In genomic region chrX:130165703-130166502, GRCh38 we compare ENCODE assay signal across 8 cellular contexts. TPM values are rescaled to one million over a fixed set of nuclear protein-coding genes. Genes with fewer than 3 reads are reported as not detected.
DNase-seq lines count a peak whose midpoint lies in the region; ATAC-seq, FAIRE-seq and TF ChIP-seq lines count a peak whose summit lies in the region.

AIFM1 (minus strand) TSS chrX:130165841; CDS start chrX:130165656, 185 bp downstream.

- H3K79me2 ChIP-seq in Loucy (ENCODE audit: insufficient read depth, low read length), result peaks cover 57% of the 10 kb centered on the region

- DNase-seq in EH (ENCODE audit: low read depth) (peak; percentile 94), H54 (ENCODE audit: insufficient read length, low spot score) (peak; percentile 77), fibroblast of peridontal ligament (ENCODE audit: extremely low read depth) (peak; percentile 93), natural killer cell (peak; percentile 82)
- peak; percentile 78 for DNase-seq in activated T-helper 9 cell treated with anti-CD3 and anti-CD28 coated beads, Interleukin-2, amount 50 U/mL, for 16 hours (ENCODE audit: low read depth)
- peak; percentile 87 for DNase-seq in stimulated activated naive CD4-positive, alpha-beta T cell treated with Interleukin-2 at 50 U/mL for 16 hours (lab: John Stamatoyannopoulos, UW)

- H3K27me3 Mint-ChIP-seq in natural killer cell (ENCODE audit: low read depth in 2 of 2), result peaks cover 0 to 15% of the 10 kb centered on the region in 2 donors

- no peaks in the 10 kb centered on the region for H3K27me3 ChIP-seq in Loucy (ENCODE audit: insufficient read depth, low read length, poor library complexity, severe bottlenecking)

- H2AFZ ChIP-seq in Loucy (ENCODE audit: low read length), result peak within 1 kb of the TSS; percentile 67; the same call in 1 of the 2 replicates

- H4K20me1 ChIP-seq in Loucy (ENCODE audit: insufficient read depth, low read length, poor library complexity, severe bottlenecking), result peaks cover 2% of the 10 kb centered on the region

- H3K4me3 Mint-ChIP-seq in natural killer cell, result peak within 1 kb of the TSS; percentile 88

- peak; percentile 94 for FAIRE-seq in H54 (lab: Jason Lieb, UNC)

- peaks cover 19% of the 10 kb centered on the region for H3K4me1 ChIP-seq in Loucy (ENCODE audit: insufficient read depth, low read length, poor library complexity, severe bottlenecking)

- ATAC-seq in natural killer cell, result peak; percentile 86 to 94 (median 88)

- TF ChIP-seq CTCF in Loucy (conservative IDR thresholded peaks at IDR 0.05; ENCODE audit: low read length) (no peak), natural killer cell (IDR thresholded peaks at IDR 0.05) (no peak)

- peak within 1 kb of the TSS; percentile 90 to 91 for H3K27ac Mint-ChIP-seq in natural killer cell

- intact Hi-C loops in natural killer cell (cut with micrococcal nuclease), result loop anchor here (5.0 kb wide), 1 partner anchor 384 kb away; no protein-coding TSS in a partner anchor

- H3K9me2 ChIP-seq in Loucy (replicated peaks; ENCODE audit: low read depth, low read length), result no peaks in the 10 kb centered on the region

- TF ChIP-seq POLR2A in H54 (IDR thresholded peaks at IDR 0.05; ENCODE audit: low read depth, low read length) (peak; percentile 78), Raji (IDR thresholded peaks at IDR 0.05; ENCODE audit: insufficient read depth, low read depth, low read length) (peak; percentile 88)

- peak within 1 kb of the TSS; percentile 91 for H3K4me2 ChIP-seq in Loucy (ENCODE audit: low read depth, low read length, poor library complexity, severe bottlenecking)

- H3K4me1 Mint-ChIP-seq in natural killer cell, result peaks cover 17 to 29% of the 10 kb centered on the region in 2 donors

- peak within 1 kb of the TSS; percentile 81 for H3K9ac ChIP-seq in Loucy (ENCODE audit: low read depth, low read length, poor library complexity, severe bottlenecking)

- no peaks in the 10 kb centered on the region for H3K9me3 ChIP-seq in Loucy (ENCODE audit: insufficient read depth, low read depth, low read length)

- no peaks in the 10 kb centered on the region for H3K9me3 Mint-ChIP-seq in natural killer cell

- no peaks in the 10 kb centered on the region for H3K36me3 Mint-ChIP-seq in natural killer cell

- H3K4me3 ChIP-seq in Loucy (ENCODE audit: low read length, poor library complexity, severe bottlenecking), result peak within 1 kb of the TSS; percentile 80

- H3F3A ChIP-seq in Loucy (ENCODE audit: low read depth), result no peaks in the 10 kb centered on the region

- no peaks in the 10 kb centered on the region for H3K36me3 ChIP-seq in Loucy (ENCODE audit: insufficient read depth, low read length)

RNA-seq across cellular contexts. Expression of gene AIFM1, which starts in this region (rescaled TPM):
- 10 to 100 TPM; 16.2 to 21.1 (median 17.0) TPM for total RNA-seq in natural killer cell

Comparison
In these comparisons a context has a peak if more than half of its experiments do, and no peak if none do; other contexts are left out.
1. Peak in every context shown above with its lines: DNase-seq, ATAC-seq and H3K4me3 ChIP-seq.